In the genomic region with DNA sequence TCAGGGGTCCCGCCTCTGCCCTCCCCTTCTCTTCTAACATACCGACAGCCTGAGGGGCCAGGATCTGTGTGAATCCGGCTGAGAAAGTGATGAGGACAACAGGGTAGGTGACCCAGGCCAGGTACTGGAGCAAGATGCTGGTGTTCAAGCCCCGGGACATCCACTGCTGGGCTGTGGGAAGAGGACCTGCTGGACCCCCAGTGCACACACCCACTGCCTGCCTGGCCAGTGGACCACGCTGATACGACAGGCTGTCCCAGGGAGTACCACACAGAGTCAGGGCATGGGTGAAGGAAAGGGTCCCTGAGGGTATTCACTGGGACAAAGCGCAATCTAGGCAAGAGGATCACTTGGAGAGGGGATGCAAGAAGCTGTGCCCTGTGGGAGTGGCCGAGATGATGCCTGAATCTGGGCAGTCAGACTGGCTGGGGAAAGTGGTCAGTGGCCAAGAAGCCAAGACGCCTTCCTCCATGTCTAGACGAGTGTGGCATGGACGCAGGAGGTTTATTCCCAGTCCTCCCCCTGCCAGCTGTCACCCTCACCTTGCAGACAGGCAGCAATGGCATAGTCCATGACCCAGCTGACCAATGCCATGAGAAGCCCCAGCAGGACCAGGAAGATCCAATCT, we compare ENCODE assay signal across 17 cellular contexts. TPM values are rescaled to one million over a fixed set of nuclear protein-coding genes. Genes with fewer than 3 reads are reported as not detected.
DNase-seq lines count a peak whose midpoint lies in the region; ATAC-seq and TF ChIP-seq lines count a peak whose summit lies in the region.
"Had no signal": no experiment of that assay in that cellular context is flagged by ENCODE, and none has a peak within 500 bp of the region (broad histone marks: within the 10 kb centered on the region; RNA-seq: fewer than 3 reads in every experiment).

No MANE protein-coding gene starts in this region.

- peaks cover 10% of the 10 kb centered on the region for H3F3A ChIP-seq in SK-N-SH (replicated peaks; ENCODE audit: insufficient read depth)

- H3K4me3 ChIP-seq in SK-N-SH (ENCODE audit: low read depth in 2 of 2, low read length in 1 of 2), result no peak overlapping the region
- H3K4me3 ChIP-seq: GM23338 had no signal

- H2BK120ac ChIP-seq in H9 (ENCODE audit: low read depth, low read length, poor library complexity, severe bottlenecking), result no peak overlapping the region

- H3K4me1 Mint-ChIP-seq in H9, result peaks cover 18 to 24% of the 10 kb centered on the region in 2 experiments
- peaks cover 24% of the 10 kb centered on the region for H3K4me1 Mint-ChIP-seq in brain
- H3K4me1 Mint-ChIP-seq in neural crest cell, result peaks cover 28% of the 10 kb centered on the region

- no peak overlapping the region for H2BK15ac ChIP-seq in H9 (ENCODE audit: low read depth, low read length)

- H3K9me3 Mint-ChIP-seq in H9 (no peaks in the 10 kb centered on the region; a peak in 1 of 5 replicates), brain (peaks cover 0 to 2% (median 0%) of the 10 kb centered on the region in 5 experiments), neural crest cell (no peaks in the 10 kb centered on the region)
- H3K9me3 Mint-ChIP-seq: CD8-positive, alpha-beta T cell had no signal

- no peak overlapping the region for H4K5ac ChIP-seq in H9 (ENCODE audit: insufficient read length, low read depth, low read length)

- no peak overlapping the region for H3K4me2 ChIP-seq in H9 (ENCODE audit: insufficient read depth, insufficient read length, low read length)
- no peak overlapping the region for H3K4me2 ChIP-seq in SK-N-SH
- H3K4me2 ChIP-seq: GM23338 had no signal

- H3K79me1 ChIP-seq in H9 (ENCODE audit: insufficient read depth, low read depth, low read length, poor library complexity, severe bottlenecking), result no peaks in the 10 kb centered on the region

- H3K9ac ChIP-seq in H9 (ENCODE audit: extremely low read depth, insufficient read length, low read length) (no peak overlapping the region), SK-N-SH (no peak overlapping the region)

- H3K23me2 ChIP-seq in H9 (ENCODE audit: insufficient read length, low read depth, low read length, poor library complexity, severe bottlenecking), result peaks cover 20% of the 10 kb centered on the region

- no peak overlapping the region for H3K4ac ChIP-seq in H9 (ENCODE audit: low read depth, low read length)

- H3K56ac ChIP-seq in H9 (ENCODE audit: insufficient read length, low read depth, low read length), result no peak overlapping the region

- H3K4me1 ChIP-seq in H9 (ENCODE audit: insufficient read depth, low read length) (peaks cover 2% of the 10 kb centered on the region; the same call in 1 of the 2 replicates), SK-N-SH (ENCODE audit: control insufficient read depth in 1 of 2, insufficient read depth in 2 of 2, low read depth in 1 of 2, low read length in 1 of 2) (peaks cover 4 to 15% of the 10 kb centered on the region in 2 experiments; a peak in 2 of 4 replicates)
- H3K4me1 ChIP-seq: BE2C had no signal

- no peak overlapping the region for H2BK5ac ChIP-seq in H9 (ENCODE audit: insufficient read length, low read length)

- POLR2A ChIA-PET in SK-N-SH (lab: Yijun Ruan, JAX), result no interaction called here

- no peak overlapping the region for H3T11ph ChIP-seq in H9 (ENCODE audit: low read length)

- H3K18ac ChIP-seq in H9 (ENCODE audit: insufficient read length, low read depth, low read length), result no peak overlapping the region

- no peak overlapping the region for H4K8ac ChIP-seq in H9 (replicated peaks; ENCODE audit: insufficient read length, low read depth, low read length)

- H3K23ac ChIP-seq in H9 (ENCODE audit: insufficient read length, low read depth, low read length), result no peak overlapping the region

- ATAC-seq in HG03565 (IDR thresholded peaks at IDR 0.05; ENCODE audit: unreplicated experiment), result no peak
- ATAC-seq: CD8-positive, alpha-beta T cell; GM23338 had no signal

- no CpG with 5 or more reads among the region's 11 CpGs for WGBS in H9 (ENCODE audit: extremely low coverage, insufficient read length, low lambda C conversion rate)
- 95% methylated on average over 11 of the region's 11 CpGs for WGBS in SK-N-SH (ENCODE audit: low lambda C conversion rate)

- no peak for TF ChIP-seq EP300 in SK-N-SH (IDR thresholded peaks at IDR 0.05; ENCODE audit: borderline replicate concordance in 1 of 2, low read depth in 1 of 2, low read length in 1 of 2)

- no peak overlapping the region for H2BK20ac ChIP-seq in H9 (ENCODE audit: low read depth, low read length, poor library complexity, severe bottlenecking)

- H3K4me3 Mint-ChIP-seq in H9 (no peak overlapping the region; a peak in 2 of 5 replicates), brain (peak overlapping the region in 3 of 5 experiments; percentile 40 to 42 (median 41)), neural crest cell (peak overlapping the region; percentile 71)
- H3K4me3 Mint-ChIP-seq: CD8-positive, alpha-beta T cell; GM23338 had no signal

- TF ChIP-seq CTCF in H9 (conservative IDR thresholded peaks at IDR 0.05), result no peak
- TF ChIP-seq CTCF in brain (conservative IDR thresholded peaks at IDR 0.05), result no peak
- TF ChIP-seq CTCF in neural crest cell (conservative IDR thresholded peaks at IDR 0.05), result no peak
- no peak for TF ChIP-seq CTCF in SK-N-SH (IDR thresholded peaks at IDR 0.05)

- no peak for TF ChIP-seq RAD21 in SK-N-SH (IDR thresholded peaks at IDR 0.05; ENCODE audit: low read length)

- H3K14ac ChIP-seq in H9 (ENCODE audit: insufficient read depth, low read length), result no peak overlapping the region

- H3K27ac ChIP-seq in H9 (ENCODE audit: insufficient read length, low read depth, low read length) (no peak overlapping the region), substantia nigra (ENCODE audit: low read depth, low read length, poor library complexity, severe bottlenecking) (peak overlapping the region; percentile 90), SK-N-SH (ENCODE audit: low read depth in 2 of 2, low read length in 1 of 2) (no peak overlapping the region)
- H3K27ac ChIP-seq: C4-2B had no signal

- H4K20me1 ChIP-seq in H9 (ENCODE audit: control insufficient read depth, insufficient read depth, insufficient read length) (peaks cover under 1% of the 10 kb centered on the region), SK-N-SH (ENCODE audit: insufficient read depth) (no peaks in the 10 kb centered on the region)

- H2AK5ac ChIP-seq in H9 (ENCODE audit: insufficient read length, low read length), result no peak overlapping the region

- peaks cover 0 to 24% of the 10 kb centered on the region in 2 experiments for H3K36me3 ChIP-seq in SK-N-SH (replicated peaks in 1 of 2; ENCODE audit: control insufficient read depth in 1 of 2, insufficient read depth in 2 of 2, low read length in 1 of 2)
- H3K36me3 ChIP-seq: BE2C had no signal

- H3K9me3 ChIP-seq in H9 (ENCODE audit: control insufficient read depth, low read depth, low read length), result no peaks in the 10 kb centered on the region
- no peaks in the 10 kb centered on the region for H3K9me3 ChIP-seq in SK-N-SH
- H3K9me3 ChIP-seq: BE2C had no signal

- H3K36me3 Mint-ChIP-seq in H9 (ENCODE audit: insufficient read depth in 1 of 3, low read depth in 3 of 3) (peaks cover 15 to 36% (median 29%) of the 10 kb centered on the region in 3 experiments; a peak in 6 of 7 replicates), brain (peaks cover 12% of the 10 kb centered on the region), neural crest cell (ENCODE audit: low read depth) (peaks cover 5% of the 10 kb centered on the region)

- H2AFZ ChIP-seq in H9 (ENCODE audit: low read length) (no peak overlapping the region), SK-N-SH (ENCODE audit: low read depth) (no peak overlapping the region)
- H2AFZ ChIP-seq: GM23338 had no signal

- H3K27me3 ChIP-seq in H9 (ENCODE audit: insufficient read depth, low read length), result no peaks in the 10 kb centered on the region; the same call in 1 of the 2 replicates
- H3K27me3 ChIP-seq in SK-N-SH (ENCODE audit: insufficient read depth), result no peaks in the 10 kb centered on the region
- H3K27me3 ChIP-seq: BE2C had no signal

- no peaks in the 10 kb centered on the region for H3K9me2 ChIP-seq in SK-N-SH

- H3K27me3 Mint-ChIP-seq in H9 (ENCODE audit: low read depth) (peaks cover 8% of the 10 kb centered on the region), brain (peaks cover under 1% of the 10 kb centered on the region), neural crest cell (ENCODE audit: low read depth) (peaks cover 1% of the 10 kb centered on the region)

- H2BK12ac ChIP-seq in H9 (ENCODE audit: insufficient read length, low read depth, low read length), result no peak overlapping the region

- H3K27ac Mint-ChIP-seq in H9 (no peak overlapping the region), brain (peak overlapping the region in 2 of 5 experiments; percentile 50 to 69), neural crest cell (ENCODE audit: unreplicated experiment) (no peak overlapping the region)
- H3K27ac Mint-ChIP-seq: CD8-positive, alpha-beta T cell; GM23338 had no signal

- H4K91ac ChIP-seq in H9 (ENCODE audit: insufficient read length, low read depth, low read length), result no peak overlapping the region

- DNase-seq in H9 (peak; percentile 21), neural crest cell (ENCODE audit: low read depth, low spot score) (no peak), substantia nigra (lab: John Stamatoyannopoulos, UW) (no peak), SK-N-SH (no peak), SW 1271 (lab: John Stamatoyannopoulos, UW) (no peak)
- DNase-seq in stimulated activated naive CD4-positive, alpha-beta T cell (lab: John Stamatoyannopoulos, UW), result no peak
- DNase-seq: BE2C; CD8-positive, alpha-beta T cell; COR-L47; DMS153; DMS79 treated with DMSO at 0.1 percent for 48 hours; EL; H7 had no signal

- H3K79me2 ChIP-seq in H9 (ENCODE audit: insufficient read depth, low read length) (no peaks in the 10 kb centered on the region; the same call in 1 of the 2 replicates), SK-N-SH (ENCODE audit: insufficient read depth) (peaks cover 18% of the 10 kb centered on the region)

- CTCF ChIA-PET in SK-N-SH (lab: Yijun Ruan, JAX), result interaction anchor here (0.8 to 1.4 kb wide), 2 partner anchors 7 to 59 kb away, joined by 3 to 4 read pairs; no protein-coding TSS in a partner anchor

RNA-seq across cellular contexts. Expression of a gene that starts 3.2 kb away (rescaled TPM):
- 17.2 and 19.5 TPM in 2 replicates for total RNA-seq in H9 (2021)
- 2.6 TPM for polyA plus RNA-seq in brain (ENCODE audit: insufficient read depth, low read depth, low replicate concordance)
- 23.6 and 27.8 TPM in 2 replicates for total RNA-seq in neural crest cell
- 8.6 and 9.1 TPM in 2 replicates for polyA plus RNA-seq in SK-N-SH (2012; rRNA removed)
- 2.8 and 3.9 TPM in 2 replicates for polyA plus RNA-seq in SK-N-SH (2012; cell fraction: cytosol; rRNA removed)
- 38.1 TPM in 2 replicates for polyA plus RNA-seq in SK-N-SH (2012; cell fraction: nucleus; rRNA removed)

RNA-seq across cellular contexts. Expression of a gene that starts 3.3 kb away (rescaled TPM):
- 115 and 122 TPM in 2 replicates for total RNA-seq in H9 (2021)
- polyA plus RNA-seq in brain (ENCODE audit: insufficient read depth, low read depth, low replicate concordance), result 90.7 TPM
- total RNA-seq in neural crest cell, result 94.5 and 98.9 TPM in 2 replicates
- 206 and 258 TPM in 2 replicates for polyA plus RNA-seq in SK-N-SH (2012; rRNA removed)
- 216 and 239 TPM in 2 replicates for polyA plus RNA-seq in SK-N-SH (2012; cell fraction: cytosol; rRNA removed)
- polyA plus RNA-seq in SK-N-SH (2012; cell fraction: nucleus; rRNA removed), result 457 and 484 TPM in 2 replicates

RNA-seq across cellular contexts. Expression of a gene that starts 19.8 kb away (rescaled TPM):
- total RNA-seq in H9 (2021) (0.64 and 0.85 TPM in 2 replicates), neural crest cell (0.55 and 0.98 TPM in 2 replicates)
- polyA plus RNA-seq in brain (ENCODE audit: insufficient read depth, low read depth, low replicate concordance) (0.22 TPM), SK-N-SH (2012; rRNA removed) (0.07 and 0.21 TPM in 2 replicates)
- polyA plus RNA-seq in SK-N-SH (2012; cell fraction: cytosol; rRNA removed), result 0.01 and 0.04 TPM in 2 replicates
- polyA plus RNA-seq in SK-N-SH (2012; cell fraction: nucleus; rRNA removed), result 0.19 and 0.27 TPM in 2 replicates
- total RNA-seq: CD8-positive, alpha-beta T cell had no signal

RNA-seq across cellular contexts. Expression of a gene that starts 20.9 kb away (rescaled TPM):
- total RNA-seq in H9 (2021), result 14.4 and 15.5 TPM in 2 replicates
- polyA plus RNA-seq in brain (ENCODE audit: insufficient read depth, low read depth, low replicate concordance), result 71.5 TPM
- total RNA-seq in neural crest cell, result 17.4 and 19.7 TPM in 2 replicates
- 31.6 and 34.2 TPM in 2 replicates for polyA plus RNA-seq in SK-N-SH (2012; rRNA removed)
- polyA plus RNA-seq in SK-N-SH (2012; cell fraction: cytosol; rRNA removed), result 17.5 and 27.0 TPM in 2 replicates
- polyA plus RNA-seq in SK-N-SH (2012; cell fraction: nucleus; rRNA removed), result 56.4 and 63.9 TPM in 2 replicates

RNA-seq across cellular contexts. Expression of a gene that starts 21.6 kb away (rescaled TPM):
- total RNA-seq in H9 (2021) (1.8 and 1.9 TPM in 2 replicates), neural crest cell (3.2 and 4.0 TPM in 2 replicates)
- polyA plus RNA-seq in brain (ENCODE audit: insufficient read depth, low read depth, low replicate concordance) (3.9 TPM), SK-N-SH (2012; rRNA removed) (0.57 and 0.95 TPM in 2 replicates)
- 0.30 and 0.35 TPM in 2 replicates for polyA plus RNA-seq in SK-N-SH (2012; cell fraction: cytosol; rRNA removed)
- polyA plus RNA-seq in SK-N-SH (2012; cell fraction: nucleus; rRNA removed), result 4.3 and 4.4 TPM in 2 replicates
- total RNA-seq: CD8-positive, alpha-beta T cell had no signal

Comparison
In these comparisons a context has a peak if more than half of its experiments do, and no peak if none do; other contexts are left out.
1. H3K4me3 Mint-ChIP-seq: peak in brain (3 of 5) and neural crest cell (single experiment); none in H9 (0 of 2).